In the genomic region with DNA sequence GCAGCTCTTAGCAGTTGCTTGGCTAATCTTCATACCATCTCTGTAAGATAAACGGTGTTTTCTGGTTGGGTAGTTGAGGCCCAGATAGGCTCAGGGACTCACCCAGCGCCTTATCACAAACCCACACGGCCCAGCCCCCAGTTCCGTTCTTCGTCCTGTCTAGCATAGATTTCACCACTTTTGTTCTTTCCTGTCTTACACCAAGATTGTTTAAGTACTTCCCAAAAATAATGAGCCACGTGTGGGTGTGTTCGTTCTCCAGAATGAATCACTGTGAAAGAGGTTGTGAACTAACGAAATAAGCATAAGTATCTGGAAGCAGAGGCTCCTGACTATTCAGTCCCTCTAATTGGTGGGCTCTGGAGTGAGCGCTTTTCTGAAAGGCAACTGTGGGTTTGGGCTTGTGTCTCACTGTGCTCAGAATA, we compare ENCODE assay signal across 8 cellular contexts. TPM values are rescaled to one million over a fixed set of nuclear protein-coding genes. Genes with fewer than 3 reads are reported as not detected.
DNase-seq lines count a peak whose midpoint lies in the region; ATAC-seq and TF ChIP-seq lines count a peak whose summit lies in the region.

No MANE protein-coding gene starts in this region.

- H3K79me2 ChIP-seq in SK-N-SH (ENCODE audit: insufficient read depth): no peaks in the 10 kb centered on the region

- POLR2A ChIA-PET in SK-N-SH (lab: Yijun Ruan, JAX): no interaction called here

- ATAC-seq in lower lobe of right lung: peak; percentile 85 to 91

- peaks cover 57% of the 10 kb centered on the region for H3K4me1 Mint-ChIP-seq in brain

- no peak for TF ChIP-seq CTCF in brain (conservative IDR thresholded peaks at IDR 0.05)
- TF ChIP-seq CTCF in lower lobe of right lung (IDR thresholded peaks at IDR 0.05): no peak
- TF ChIP-seq CTCF in SK-N-SH (IDR thresholded peaks at IDR 0.05): no peak

- no peak overlapping the region for H2AFZ ChIP-seq in SK-N-SH (ENCODE audit: low read depth)

- H3K4me1 ChIP-seq in lower lobe of right lung: peaks cover 78% of the 10 kb centered on the region
- peaks cover 31% of the 10 kb centered on the region in 2 experiments; a peak in 3 of 4 replicates for H3K4me1 ChIP-seq in SK-N-SH (ENCODE audit: control insufficient read depth in 1 of 2, insufficient read depth in 2 of 2, low read depth in 1 of 2, low read length in 1 of 2)

- intact Hi-C loops in lower lobe of right lung (cut with DNase I): no loop called here

- H3K4me2 ChIP-seq in SK-N-SH: no peak overlapping the region

- no peak for TF ChIP-seq RAD21 in SK-N-SH (IDR thresholded peaks at IDR 0.05; ENCODE audit: low read length)

- H3K27ac ChIP-seq in lower lobe of right lung (peak overlapping the region; percentile 42), SK-N-SH (ENCODE audit: low read depth in 2 of 2, low read length in 1 of 2) (no peak overlapping the region; a peak in 1 of 4 replicates)

- TF ChIP-seq EP300 in SK-N-SH (IDR thresholded peaks at IDR 0.05; ENCODE audit: borderline replicate concordance in 1 of 2, low read depth in 1 of 2, low read length in 1 of 2): no peak

- DNase-seq in AML-193 (lab: John Stamatoyannopoulos, UW) (peak; percentile 94 to 95), SKM-1 (lab: John Stamatoyannopoulos, UW; ENCODE audit: unreplicated experiment) (peak; percentile 62), lower lobe of right lung (peak; percentile 87), NCI-H524 (lab: John Stamatoyannopoulos, UW) (no peak), T1000 (lab: John Stamatoyannopoulos, UW) (no peak), SK-N-SH (no peak)
- peak; percentile 21 to 26 for DNase-seq in stimulated activated CD8-positive, alpha-beta memory T cell treated with anti-CD3 and anti-CD28 coated beads, Interleukin-4, amount 100 ng/mL, for 4 hours (ENCODE audit: low read depth in 2 of 2, low spot score in 1 of 2)

- H3F3A ChIP-seq in SK-N-SH (replicated peaks; ENCODE audit: insufficient read depth): peaks cover 8% of the 10 kb centered on the region

- H3K4me3 ChIP-seq in lower lobe of right lung (no peak overlapping the region), SK-N-SH (ENCODE audit: low read depth in 2 of 2, low read length in 1 of 2) (no peak overlapping the region)

- H4K20me1 ChIP-seq in SK-N-SH (ENCODE audit: insufficient read depth): peaks cover 10% of the 10 kb centered on the region

- H3K36me3 ChIP-seq in lower lobe of right lung (peaks cover 26% of the 10 kb centered on the region), SK-N-SH (replicated peaks in 1 of 2; ENCODE audit: control insufficient read depth in 1 of 2, insufficient read depth in 2 of 2, low read length in 1 of 2) (peaks cover 0 to 18% of the 10 kb centered on the region in 2 experiments)

- peaks cover 4% of the 10 kb centered on the region for H3K27me3 Mint-ChIP-seq in brain

- peak overlapping the region in 4 of 5 experiments; percentile 15 to 63 (median 60) for H3K27ac Mint-ChIP-seq in brain

- H3K9me3 ChIP-seq in lower lobe of right lung (no peaks in the 10 kb centered on the region), SK-N-SH (no peaks in the 10 kb centered on the region)

- CTCF ChIA-PET in SK-N-SH (lab: Yijun Ruan, JAX): interaction anchor here (1.0 to 5.1 kb wide), 9 partner anchors 8 to 551 kb away, joined by 3 to 44 read pairs (median 3); no protein-coding TSS in a partner anchor

- peaks cover 39% of the 10 kb centered on the region for H3K36me3 Mint-ChIP-seq in brain

- no peaks in the 10 kb centered on the region for H3K9me3 Mint-ChIP-seq in brain

- H3K9ac ChIP-seq in SK-N-SH: no peak overlapping the region

- WGBS in SK-N-SH (ENCODE audit: low lambda C conversion rate): 90% methylated on average over 9 of the region's 9 CpGs

- no peaks in the 10 kb centered on the region for H3K9me2 ChIP-seq in SK-N-SH

- no peaks in the 10 kb centered on the region for H3K27me3 ChIP-seq in lower lobe of right lung (ENCODE audit: low read depth)
- H3K27me3 ChIP-seq in SK-N-SH (ENCODE audit: insufficient read depth): no peaks in the 10 kb centered on the region

- peak overlapping the region in 2 of 5 experiments; percentile 5 to 13 for H3K4me3 Mint-ChIP-seq in brain

TF ChIP-seq in SK-N-SH, 30 proteins besides CTCF, POLR2A, EP300 and RAD21:
- TF ChIP-seq GABPA (IDR thresholded peaks at IDR 0.05; ENCODE audit: low read depth) (no peak), ELF1 (IDR thresholded peaks at IDR 0.05) (no peak), POLR2AphosphoS5 (IDR thresholded peaks at IDR 0.05; ENCODE audit: low read depth, low read length) (no peak), EZH2phosphoT487 (IDR thresholded peaks at IDR 0.05; ENCODE audit: borderline replicate concordance, low read depth) (no peak), TCF12 (IDR thresholded peaks at IDR 0.05) (no peak), FOXJ3 (CRISPR knock-in tag; IDR thresholded peaks at IDR 0.05) (no peak)
- TF ChIP-seq, protein P1, sequence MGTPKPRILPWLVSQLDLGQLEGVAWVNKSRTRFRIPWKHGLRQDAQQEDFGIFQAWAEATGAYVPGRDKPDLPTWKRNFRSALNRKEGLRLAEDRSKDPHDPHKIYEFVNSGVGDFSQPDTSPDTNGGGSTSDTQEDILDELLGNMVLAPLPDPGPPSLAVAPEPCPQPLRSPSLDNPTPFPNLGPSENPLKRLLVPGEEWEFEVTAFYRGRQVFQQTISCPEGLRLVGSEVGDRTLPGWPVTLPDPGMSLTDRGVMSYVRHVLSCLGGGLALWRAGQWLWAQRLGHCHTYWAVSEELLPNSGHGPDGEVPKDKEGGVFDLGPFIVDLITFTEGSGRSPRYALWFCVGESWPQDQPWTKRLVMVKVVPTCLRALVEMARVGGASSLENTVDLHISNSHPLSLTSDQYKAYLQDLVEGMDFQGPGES (IDR thresholded peaks at IDR 0.05; ENCODE audit: low read depth, low read length): no peak

RNA-seq across cellular contexts. Expression of a gene that starts 21.4 kb away (rescaled TPM):
- polyA plus RNA-seq in brain (ENCODE audit: insufficient read depth, low read depth, low replicate concordance): 25.4 TPM
- 34.9 TPM for total RNA-seq in lower lobe of right lung
- polyA plus RNA-seq in SK-N-SH (2012; rRNA removed): 12.1 and 13.5 TPM in 2 replicates
- 8.3 and 10.4 TPM in 2 replicates for polyA plus RNA-seq in SK-N-SH (2012; cell fraction: cytosol; rRNA removed)
- polyA plus RNA-seq in SK-N-SH (2012; cell fraction: nucleus; rRNA removed): 11.1 and 12.7 TPM in 2 replicates

RNA-seq across cellular contexts. Expression of a gene that starts 33.9 kb away (rescaled TPM):
- 41.5 TPM for polyA plus RNA-seq in brain (ENCODE audit: insufficient read depth, low read depth, low replicate concordance)
- 85.5 TPM for total RNA-seq in lower lobe of right lung
- polyA plus RNA-seq in SK-N-SH (2012; rRNA removed): 1.7 and 2.4 TPM in 2 replicates
- 1.0 and 1.6 TPM in 2 replicates for polyA plus RNA-seq in SK-N-SH (2012; cell fraction: cytosol; rRNA removed)
- 4.9 TPM in 2 replicates for polyA plus RNA-seq in SK-N-SH (2012; cell fraction: nucleus; rRNA removed)

Comparison
In these comparisons a context has a peak if more than half of its experiments do, and no peak if none do; other contexts are left out.
1. DNase-seq: peak in AML-193 (2 of 2), SKM-1 (single experiment), lower lobe of right lung (single experiment) and stimulated activated CD8-positive, alpha-beta memory T cell treated with anti-CD3 and anti-CD28 coated beads, Interleukin-4, amount 100 ng/mL, for 4 hours (2 of 2); none in NCI-H524 (0 of 2), T1000 (single experiment) and SK-N-SH (single experiment).